ENCODE assay signal across 22 cellular contexts in genomic region chr10:116186273-116186672, GRCh38.
"Had no signal": no experiment of that assay in that cellular context is flagged by ENCODE, and none has a peak within 500 bp of the region (broad histone marks: within the 10 kb centered on the region; RNA-seq: fewer than 3 reads in every experiment).

No MANE protein-coding gene starts in this region.

- DNase-seq: activated CD4-positive, alpha-beta memory T cell treated with anti-CD3 and anti-CD28 coated beads, Interleukin-2, amount 10 ng/mL, durations not matched to agents 7 days and 5 days; activated CD4-positive, alpha-beta T cell treated with anti-CD3 and anti-CD28 coated beads for 36 hours; activated CD4-positive, alpha-beta T cell treated with anti-CD3 and anti-CD28 coated beads, Interleukin-2, amount 50 U/mL, for 1 hour; activated gamma-delta T cell; activated naive CD4-positive, alpha-beta T cell treated with anti-CD3 and anti-CD28 coated beads for 36 hours; activated T-cell treated with anti-CD3 and anti-CD28 coated beads for 4 hours; activated T-cell treated with anti-CD3 and anti-CD28 coated beads, Interleukin-2, amount 50 U/mL, for 48 hours; brain microvascular endothelial cell; cerebellar nuclear complex; MM.1S; NCI-H1092 treated with DMSO at 0.1 percent for 48 hours; NCI-H1417 treated with DMSO at 0.1 percent for 48 hours; NCI-H187; NCI-H2081; NCI-H510A treated with DMSO at 0.1 percent for 48 hours; T-cell; T-helper 2 cell had no signal

- H3K4me3 ChIP-seq: SK-N-MC had no signal

- H3K9me3 Mint-ChIP-seq: activated CD4-positive, alpha-beta memory T cell treated with anti-CD3 and anti-CD28 coated beads, Interleukin-2, amount 10 ng/mL, durations not matched to agents 7 days and 5 days; activated naive CD4-positive, alpha-beta T cell treated with anti-CD3 and anti-CD28 coated beads for 36 hours had no signal

- H3K4me3 Mint-ChIP-seq: activated CD4-positive, alpha-beta memory T cell treated with anti-CD3 and anti-CD28 coated beads, Interleukin-2, amount 10 ng/mL, durations not matched to agents 7 days and 5 days; activated CD4-positive, alpha-beta T cell treated with anti-CD3 and anti-CD28 coated beads for 36 hours; activated naive CD4-positive, alpha-beta T cell treated with anti-CD3 and anti-CD28 coated beads for 36 hours; activated naive CD8-positive, alpha-beta T cell; activated T-helper 17 cell treated with anti-CD3 and anti-CD28 coated beads, Interleukin-2, amount 50 U/mL, for 72 hours; T-cell had no signal

- H3K27ac Mint-ChIP-seq: activated CD4-positive, alpha-beta memory T cell treated with anti-CD3 and anti-CD28 coated beads, Interleukin-2, amount 10 ng/mL, durations not matched to agents 7 days and 5 days; activated CD4-positive, alpha-beta T cell treated with anti-CD3 and anti-CD28 coated beads for 36 hours; activated naive CD4-positive, alpha-beta T cell treated with anti-CD3 and anti-CD28 coated beads for 36 hours; activated naive CD8-positive, alpha-beta T cell; activated T-helper 17 cell treated with anti-CD3 and anti-CD28 coated beads, Interleukin-2, amount 50 U/mL, for 72 hours; T-cell had no signal

- H3K4me2 ChIP-seq: KMS-11 had no signal

- H3K36me3 ChIP-seq: brain microvascular endothelial cell had no signal

- H3K4me1 Mint-ChIP-seq: activated CD4-positive, alpha-beta memory T cell treated with anti-CD3 and anti-CD28 coated beads, Interleukin-2, amount 10 ng/mL, durations not matched to agents 7 days and 5 days; activated CD4-positive, alpha-beta T cell treated with anti-CD3 and anti-CD28 coated beads for 36 hours; activated T-helper 17 cell treated with anti-CD3 and anti-CD28 coated beads, Interleukin-2, amount 50 U/mL, for 72 hours; T-cell had no signal

- H3K27me3 ChIP-seq: brain microvascular endothelial cell had no signal

- H3K36me3 Mint-ChIP-seq: activated naive CD8-positive, alpha-beta T cell; T-cell had no signal

- H3K27ac ChIP-seq: brain microvascular endothelial cell, KMS-11, SK-N-MC, VCaP had no signal

- H3K27me3 Mint-ChIP-seq: activated CD4-positive, alpha-beta memory T cell treated with anti-CD3 and anti-CD28 coated beads, Interleukin-2, amount 10 ng/mL, durations not matched to agents 7 days and 5 days; activated CD4-positive, alpha-beta T cell treated with anti-CD3 and anti-CD28 coated beads for 36 hours; activated naive CD8-positive, alpha-beta T cell; activated T-helper 17 cell treated with anti-CD3 and anti-CD28 coated beads, Interleukin-2, amount 50 U/mL, for 72 hours; T-cell had no signal

- H3K9ac ChIP-seq: KMS-11 had no signal
